Comparison of ENCODE assay signal across 29 cellular contexts in the genomic region with DNA sequence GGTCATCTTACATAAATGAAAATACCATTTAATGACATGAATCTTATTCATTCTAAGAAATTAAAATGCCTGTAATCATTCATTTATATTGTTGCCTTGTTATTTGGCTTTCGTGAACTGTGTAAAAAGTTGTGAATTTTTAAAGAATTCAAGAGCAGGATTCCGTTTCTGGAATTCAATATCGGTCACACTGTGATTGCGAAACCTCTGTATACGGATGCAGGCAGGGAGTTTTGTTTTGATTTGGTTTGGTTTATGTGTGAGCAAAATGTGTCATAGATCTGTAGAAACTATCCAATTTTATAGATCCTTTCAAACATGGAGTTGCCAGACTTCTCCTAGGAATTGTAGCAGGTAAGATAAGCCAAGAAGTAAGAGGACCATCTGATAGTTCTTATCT.
"Had no signal": no experiment of that assay in that cellular context is flagged by ENCODE, and none has a peak within 500 bp of the region (broad histone marks: within the 10 kb centered on the region; RNA-seq: fewer than 3 reads in every experiment).

No MANE protein-coding gene starts in this region.

- H3K27ac ChIP-seq: ascending aorta, cardiac muscle cell, VCaP had no signal

- H3K36me3 ChIP-seq: ascending aorta, cardiac muscle cell had no signal

- H3K9me3 ChIP-seq: ascending aorta had no signal

- ATAC-seq: activated CD8-positive, alpha-beta T cell treated with anti-CD3 and anti-CD28 coated beads for 36 hours; activated naive CD8-positive, alpha-beta T cell treated with anti-CD3 and anti-CD28 coated beads, Interleukin-2, amount 50 U/mL, for 24 hours had no signal

- DNase-seq: activated B cell treated with CpG ODN at 0.5 μM for 24 hours; activated CD4-positive, alpha-beta memory T cell treated with anti-CD3 and anti-CD28 coated beads for 36 hours; activated CD4-positive, alpha-beta T cell treated with anti-CD3 and anti-CD28 coated beads for 4 hours; activated CD4-positive, alpha-beta T cell treated with anti-CD3 and anti-CD28 coated beads, Interleukin-2, amount 10 ng/mL, durations not matched to agents 24 days and 14 days; activated CD4-positive, alpha-beta T cell treated with anti-CD3 and anti-CD28 coated beads, Interleukin-2, amount 50 U/mL, for 1 hour; activated CD4-positive, alpha-beta T cell treated with anti-CD3 and anti-CD28 coated beads, Interleukin-2, amount 50 U/mL, for 4 hours; activated CD4-positive, CD25-positive, alpha-beta regulatory T cell treated with anti-CD3 and anti-CD28 coated beads, Interleukin-2, amount 50 U/mL, for 72 hours; activated CD8-positive, alpha-beta memory T cell treated with anti-CD3 and anti-CD28 coated beads, Interleukin-2, amount 50 U/mL, for 4 hours; activated CD8-positive, alpha-beta T cell treated with anti-CD3 and anti-CD28 coated beads for 36 hours; activated effector memory CD4-positive, alpha-beta T cell treated with Interleukin-2 at 50 U/mL for 16 hours; activated gamma-delta T cell; activated naive CD4-positive, alpha-beta T cell treated with anti-CD3 and anti-CD28 coated beads, Interleukin-2, amount 10 ng/mL, durations not matched to agents 7 days and 5 days; activated naive CD4-positive, alpha-beta T cell treated with Interleukin-2 at 50 U/mL for 16 hours; activated naive CD8-positive, alpha-beta T cell treated with anti-CD3 and anti-CD28 coated beads, Interleukin-2, amount 10 ng/mL, durations not matched to agents 7 days and 5 days; activated naive CD8-positive, alpha-beta T cell treated with anti-CD3 and anti-CD28 coated beads, Interleukin-2, amount 50 U/mL, for 24 hours; activated T-cell treated with anti-CD3 and anti-CD28 coated beads for 4 hours; activated T-cell treated with anti-CD3 and anti-CD28 coated beads, Interleukin-2, amount 50 U/mL, for 24 hours; activated T-cell treated with anti-CD3 and anti-CD28 coated beads, Interleukin-2, amount 50 U/mL, for 48 hours; amygdala; anterior cingulate cortex; caudate nucleus; cerebellar nuclear complex; T-helper 2 cell; T-helper 9 cell had no signal

- H3K4me3 ChIP-seq: ascending aorta, cardiac muscle cell had no signal

- FAIRE-seq: bronchial epithelial cell, TTC549 had no signal

- H3K4me1 ChIP-seq: ascending aorta had no signal

- H3K27me3 ChIP-seq: ascending aorta, cardiac muscle cell had no signal
